In genomic region chr18:46656326-46657114, GRCh38 we compare ENCODE assay signal across 14 cellular contexts. TPM values are rescaled to one million over a fixed set of nuclear protein-coding genes. Genes with fewer than 3 reads are reported as not detected.
DNase-seq lines count a peak whose midpoint lies in the region; TF ChIP-seq lines count a peak whose summit lies in the region.
"Had no signal": no experiment of that assay in that cellular context is flagged by ENCODE, and none has a peak within 500 bp of the region (broad histone marks: within the 10 kb centered on the region; RNA-seq: fewer than 3 reads in every experiment).

No MANE protein-coding gene starts in this region.

- DNase-seq in DMS79 (lab: John Stamatoyannopoulos, UW): peak; percentile 77
- no peak for DNase-seq in DMS79 treated with DMSO at 0.1 percent for 48 hours (lab: John Stamatoyannopoulos, UW)
- no peak for DNase-seq in SK-N-MC (ENCODE audit: low read depth, low spot score)
- peak; percentile 44 for DNase-seq in left kidney (ENCODE audit: low read depth, low spot score)
- DNase-seq in spleen: peak; percentile 65
- no peak for DNase-seq in activated CD4-positive, alpha-beta T cell treated with anti-CD3 and anti-CD28 coated beads, Interleukin-2, amount 50 U/mL, for 1 hour
- no peak for DNase-seq in esophagus muscularis mucosa (ENCODE audit: extremely low spot score)
- DNase-seq in smooth muscle cell (lab: John Stamatoyannopoulos, UW; ENCODE audit: unreplicated experiment): no peak
- DNase-seq: CD4-positive, CD25-positive, alpha-beta regulatory T cell had no signal

- H2AFZ ChIP-seq in smooth muscle cell (ENCODE audit: low read depth): no peak overlapping the region
- H2AFZ ChIP-seq: GM23248 had no signal

- no peaks in the 10 kb centered on the region for H3K79me2 ChIP-seq in smooth muscle cell (ENCODE audit: low read depth)

- no peaks in the 10 kb centered on the region for H3K27me3 ChIP-seq in spleen (replicated peaks in 1 of 7)
- H3K27me3 ChIP-seq in esophagus muscularis mucosa: no peaks in the 10 kb centered on the region
- H3K27me3 ChIP-seq in smooth muscle cell (ENCODE audit: low read depth): peaks cover 19% of the 10 kb centered on the region

- H3K27ac ChIP-seq in SK-N-MC (no peak overlapping the region), spleen (no peak overlapping the region), esophagus muscularis mucosa (replicated peaks in 1 of 4) (no peak overlapping the region), smooth muscle cell (ENCODE audit: low read depth) (no peak overlapping the region)
- H3K27ac ChIP-seq: 22Rv1, GM23248, HL-60 had no signal

- H3K4me3 ChIP-seq in SK-N-MC (peak overlapping the region; percentile 76), spleen (no peak overlapping the region), esophagus muscularis mucosa (no peak overlapping the region), smooth muscle cell (no peak overlapping the region)
- H3K4me3 ChIP-seq: GM23248, HAP-1 had no signal

- no peaks in the 10 kb centered on the region for H4K20me1 ChIP-seq in smooth muscle cell (ENCODE audit: low read depth)

- no peak for TF ChIP-seq POLR2A in spleen (IDR thresholded peaks at IDR 0.05)
- no peak for TF ChIP-seq POLR2A in esophagus muscularis mucosa (IDR thresholded peaks at IDR 0.05; ENCODE audit: low read depth)

- no peak for TF ChIP-seq CTCF in spleen (IDR thresholded peaks at IDR 0.05 in 8 of 11, conservative IDR thresholded peaks at IDR 0.05 in 3 of 11)
- TF ChIP-seq CTCF in esophagus muscularis mucosa (IDR thresholded peaks at IDR 0.05): no peak
- TF ChIP-seq CTCF in smooth muscle cell (IDR thresholded peaks at IDR 0.05; ENCODE audit: borderline replicate concordance, insufficient read depth, poor library complexity, severe bottlenecking): no peak

- peak overlapping the region; percentile 38 for H3K9ac ChIP-seq in SK-N-MC (ENCODE audit: insufficient read length)
- no peak overlapping the region for H3K9ac ChIP-seq in smooth muscle cell (ENCODE audit: low read depth)
- H3K9ac ChIP-seq: GM23248 had no signal

- H3K36me3 ChIP-seq in SK-N-MC (ENCODE audit: insufficient read depth, low read length): no peaks in the 10 kb centered on the region
- no peaks in the 10 kb centered on the region for H3K36me3 ChIP-seq in spleen
- no peaks in the 10 kb centered on the region for H3K36me3 ChIP-seq in esophagus muscularis mucosa
- H3K36me3 ChIP-seq in smooth muscle cell (ENCODE audit: low read depth): no peaks in the 10 kb centered on the region
- H3K36me3 ChIP-seq: HAP-1 had no signal

- 82 to 89% (median 85%) methylated on average over 26 to 27 of the region's 27 CpGs for WGBS in spleen, 5 donors
- WGBS in esophagus muscularis mucosa: 77% methylated on average over 20 of the region's 27 CpGs
- WGBS in smooth muscle cell (ENCODE audit: low lambda C conversion rate): 84% methylated on average over 24 of the region's 27 CpGs

- no peaks in the 10 kb centered on the region for H3F3A ChIP-seq in smooth muscle cell (ENCODE audit: low read depth)

- no peak for TF ChIP-seq EP300 in esophagus muscularis mucosa (IDR thresholded peaks at IDR 0.05)

- H3K4me2 ChIP-seq in smooth muscle cell: no peak overlapping the region

- H3K9me3 ChIP-seq in SK-N-MC (ENCODE audit: low read depth, low read length): no peaks in the 10 kb centered on the region
- no peaks in the 10 kb centered on the region for H3K9me3 ChIP-seq in spleen
- no peaks in the 10 kb centered on the region for H3K9me3 ChIP-seq in esophagus muscularis mucosa
- no peaks in the 10 kb centered on the region for H3K9me3 ChIP-seq in smooth muscle cell (replicated peaks; ENCODE audit: low read depth)
- H3K9me3 ChIP-seq: HAP-1 had no signal

- H3K4me1 ChIP-seq in spleen: peaks cover 0 to 5% (median 2%) of the 10 kb centered on the region in 6 donors
- H3K4me1 ChIP-seq in esophagus muscularis mucosa: peaks cover 0 to 2% (median 0%) of the 10 kb centered on the region in 4 donors
- no peaks in the 10 kb centered on the region for H3K4me1 ChIP-seq in smooth muscle cell (ENCODE audit: low read depth)
- H3K4me1 ChIP-seq: HAP-1 had no signal

- intact Hi-C loops in spleen (cut with DNase I; ENCODE audit: low total_unique reads): loop anchor here (5.0 to 10.0 kb wide), 4 partner anchors 102 to 509 kb away; a partner anchor contains a TSS
- intact Hi-C loops in esophagus muscularis mucosa (cut with DNase I): loop anchor here (5.0 kb wide), 1 partner anchor 509 kb away; no protein-coding TSS in a partner anchor

RNA-seq across cellular contexts. Expression of gene LOXHD1, which starts 0.5 kb away (rescaled TPM):
- total RNA-seq in spleen (1 to 10 TPM; 1.9 to 6.0 (median 2.4) TPM), esophagus muscularis mucosa (under 1 TPM in 2 of 4 donors, not detected in 2; 0.13 to 0.50 TPM), smooth muscle cell (not detected in 2 replicates)
- polyA plus RNA-seq in spleen (under 1 TPM; 0.09 to 0.22 (median 0.13) TPM), smooth muscle cell (not detected in 2 replicates)
- total RNA-seq: CD4-positive, CD25-positive, alpha-beta regulatory T cell; GM23248 had no signal
- polyA plus RNA-seq: BJ; CD4-positive, CD25-positive, alpha-beta regulatory T cell; GM23248 had no signal

Comparison
In these comparisons a context has a peak if more than half of its experiments do, and no peak if none do; other contexts are left out.
1. DNase-seq: peak in DMS79 (single experiment), left kidney (single experiment) and spleen (single experiment); none in DMS79 treated with DMSO at 0.1 percent for 48 hours (single experiment), SK-N-MC (single experiment), activated CD4-positive, alpha-beta T cell treated with anti-CD3 and anti-CD28 coated beads, Interleukin-2, amount 50 U/mL, for 1 hour (single experiment), esophagus muscularis mucosa (single experiment) and smooth muscle cell (single experiment).